In the genomic region with DNA sequence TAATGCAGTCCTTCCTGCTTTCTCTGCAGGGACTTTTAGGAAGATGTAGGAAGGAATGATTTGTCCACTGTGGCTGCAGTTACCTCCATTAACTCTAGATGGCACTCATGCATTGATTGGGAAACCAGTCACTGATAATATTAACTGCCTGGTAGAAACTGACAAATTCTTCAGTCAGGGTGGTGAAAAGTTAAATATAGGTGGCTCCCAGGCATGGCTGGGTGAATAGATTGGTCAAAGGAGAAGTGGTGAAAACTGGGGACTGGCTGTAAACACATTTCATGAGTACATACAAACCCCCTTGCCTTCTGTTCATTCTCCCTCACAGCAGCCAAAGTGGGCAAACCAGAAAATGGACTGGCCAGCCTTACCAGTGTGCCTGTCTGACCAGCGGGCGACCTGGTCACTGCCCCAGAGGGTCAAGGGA, we compare ENCODE assay signal across 8 cellular contexts.
DNase-seq lines count a peak whose midpoint lies in the region; ATAC-seq and TF ChIP-seq lines count a peak whose summit lies in the region.

No MANE protein-coding gene starts in this region.

- no peaks in the 10 kb centered on the region for H3K36me3 ChIP-seq in liver (ENCODE audit: control insufficient read depth in 4 of 4, insufficient read depth in 3 of 4, low read depth in 1 of 4, low read length in 3 of 4)

- no peak overlapping the region for H3K27ac Mint-ChIP-seq in activated T-cell treated with anti-CD3 and anti-CD28 coated beads, Interleukin-2, amount 50 U/mL, for 72 hours

- TF ChIP-seq CTCF in choroid plexus epithelial cell (conservative IDR thresholded peaks at IDR 0.05; ENCODE audit: low read depth, low read length) (peak; percentile 83), liver (IDR thresholded peaks at IDR 0.05; ENCODE audit: low read depth, low read length, missing input control) (peak; percentile 97)

- no peak overlapping the region for H3K27ac ChIP-seq in liver (ENCODE audit: low read depth in 1 of 2, low read length in 2 of 2)

- H3K27me3 Mint-ChIP-seq in activated T-cell treated with anti-CD3 and anti-CD28 coated beads, Interleukin-2, amount 50 U/mL, for 72 hours (ENCODE audit: low read depth), result no peaks in the 10 kb centered on the region

- no peaks in the 10 kb centered on the region for H3K27me3 ChIP-seq in liver (ENCODE audit: control insufficient read depth in 4 of 4, insufficient read depth in 4 of 4, low read length in 3 of 4)

- H3K4me1 ChIP-seq in liver (ENCODE audit: control insufficient read depth in 4 of 4, insufficient read depth in 4 of 4, low read length in 3 of 4), result peaks cover 0 to 28% (median 20%) of the 10 kb centered on the region in 4 donors

- H3K9ac ChIP-seq in liver (ENCODE audit: low read depth in 1 of 2, low read length in 2 of 2), result no peak overlapping the region

- no peak overlapping the region for H3K4me3 Mint-ChIP-seq in activated T-cell treated with anti-CD3 and anti-CD28 coated beads, Interleukin-2, amount 50 U/mL, for 72 hours

- no peaks in the 10 kb centered on the region for H3K36me3 Mint-ChIP-seq in activated T-cell treated with anti-CD3 and anti-CD28 coated beads, Interleukin-2, amount 50 U/mL, for 72 hours (ENCODE audit: insufficient read depth in 2 of 2)

- H3K4me3 ChIP-seq in choroid plexus epithelial cell (ENCODE audit: low read depth, low read length) (no peak overlapping the region), liver (ENCODE audit: low read depth in 1 of 3, low read length in 3 of 3) (no peak overlapping the region)

- H3K9me3 Mint-ChIP-seq in activated T-cell treated with anti-CD3 and anti-CD28 coated beads, Interleukin-2, amount 50 U/mL, for 72 hours, result no peaks in the 10 kb centered on the region

- DNase-seq in Ammon's horn (ENCODE audit: low spot score) (peak; percentile 70), HCEC 1CT (peak; percentile 63), NCI-H748 treated with DMSO at 0.1 percent for 48 hours (lab: John Stamatoyannopoulos, UW) (peak; percentile 31), choroid plexus epithelial cell (ENCODE audit: low read depth) (peak; percentile 84)
- DNase-seq in activated T-cell treated with anti-CD3 and anti-CD28 coated beads, Interleukin-2, amount 50 U/mL, for 72 hours, result no peak

- TF ChIP-seq RAD21 in liver (IDR thresholded peaks at IDR 0.05), result peak; percentile 96 to 97

- no peaks in the 10 kb centered on the region for H3K4me1 Mint-ChIP-seq in activated T-cell treated with anti-CD3 and anti-CD28 coated beads, Interleukin-2, amount 50 U/mL, for 72 hours (ENCODE audit: low read depth)

- no peak for ATAC-seq in HG03045 (IDR thresholded peaks at IDR 0.05; ENCODE audit: unreplicated experiment)
- no peak for ATAC-seq in HG03108 (IDR thresholded peaks at IDR 0.05; ENCODE audit: unreplicated experiment)
- no peak for ATAC-seq in activated T-cell treated with anti-CD3 and anti-CD28 coated beads, Interleukin-2, amount 50 U/mL, for 72 hours (replicated peaks in 1 of 2)

- 69% methylated on average over 2 of the region's 2 CpGs for WGBS in liver

- no peaks in the 10 kb centered on the region for H3K9me3 ChIP-seq in liver (ENCODE audit: control insufficient read depth in 4 of 4, low read length in 3 of 4)

TF ChIP-seq in liver, 16 proteins besides CTCF, POLR2A, EP300 and RAD21:
- TF ChIP-seq NR2F2 (IDR thresholded peaks at IDR 0.05) (no peak), HNF4A (conservative IDR thresholded peaks at IDR 0.05) (peak in 1 of 2 donors; percentile 30), EGR1 (IDR thresholded peaks at IDR 0.05; ENCODE audit: low read depth in 2 of 2) (no peak)
- TF ChIP-seq, protein P1, sequence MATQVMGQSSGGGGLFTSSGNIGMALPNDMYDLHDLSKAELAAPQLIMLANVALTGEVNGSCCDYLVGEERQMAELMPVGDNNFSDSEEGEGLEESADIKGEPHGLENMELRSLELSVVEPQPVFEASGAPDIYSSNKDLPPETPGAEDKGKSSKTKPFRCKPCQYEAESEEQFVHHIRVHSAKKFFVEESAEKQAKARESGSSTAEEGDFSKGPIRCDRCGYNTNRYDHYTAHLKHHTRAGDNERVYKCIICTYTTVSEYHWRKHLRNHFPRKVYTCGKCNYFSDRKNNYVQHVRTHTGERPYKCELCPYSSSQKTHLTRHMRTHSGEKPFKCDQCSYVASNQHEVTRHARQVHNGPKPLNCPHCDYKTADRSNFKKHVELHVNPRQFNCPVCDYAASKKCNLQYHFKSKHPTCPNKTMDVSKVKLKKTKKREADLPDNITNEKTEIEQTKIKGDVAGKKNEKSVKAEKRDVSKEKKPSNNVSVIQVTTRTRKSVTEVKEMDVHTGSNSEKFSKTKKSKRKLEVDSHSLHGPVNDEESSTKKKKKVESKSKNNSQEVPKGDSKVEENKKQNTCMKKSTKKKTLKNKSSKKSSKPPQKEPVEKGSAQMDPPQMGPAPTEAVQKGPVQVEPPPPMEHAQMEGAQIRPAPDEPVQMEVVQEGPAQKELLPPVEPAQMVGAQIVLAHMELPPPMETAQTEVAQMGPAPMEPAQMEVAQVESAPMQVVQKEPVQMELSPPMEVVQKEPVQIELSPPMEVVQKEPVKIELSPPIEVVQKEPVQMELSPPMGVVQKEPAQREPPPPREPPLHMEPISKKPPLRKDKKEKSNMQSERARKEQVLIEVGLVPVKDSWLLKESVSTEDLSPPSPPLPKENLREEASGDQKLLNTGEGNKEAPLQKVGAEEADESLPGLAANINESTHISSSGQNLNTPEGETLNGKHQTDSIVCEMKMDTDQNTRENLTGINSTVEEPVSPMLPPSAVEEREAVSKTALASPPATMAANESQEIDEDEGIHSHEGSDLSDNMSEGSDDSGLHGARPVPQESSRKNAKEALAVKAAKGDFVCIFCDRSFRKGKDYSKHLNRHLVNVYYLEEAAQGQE (IDR thresholded peaks at IDR 0.05), result no peak

Comparison
In these comparisons a context has a peak if more than half of its experiments do, and no peak if none do; other contexts are left out.
1. DNase-seq: peak in Ammon's horn (single experiment), HCEC 1CT (single experiment), NCI-H748 treated with DMSO at 0.1 percent for 48 hours (single experiment) and choroid plexus epithelial cell (single experiment); none in activated T-cell treated with anti-CD3 and anti-CD28 coated beads, Interleukin-2, amount 50 U/mL, for 72 hours (0 of 2).